In the genomic region with DNA sequence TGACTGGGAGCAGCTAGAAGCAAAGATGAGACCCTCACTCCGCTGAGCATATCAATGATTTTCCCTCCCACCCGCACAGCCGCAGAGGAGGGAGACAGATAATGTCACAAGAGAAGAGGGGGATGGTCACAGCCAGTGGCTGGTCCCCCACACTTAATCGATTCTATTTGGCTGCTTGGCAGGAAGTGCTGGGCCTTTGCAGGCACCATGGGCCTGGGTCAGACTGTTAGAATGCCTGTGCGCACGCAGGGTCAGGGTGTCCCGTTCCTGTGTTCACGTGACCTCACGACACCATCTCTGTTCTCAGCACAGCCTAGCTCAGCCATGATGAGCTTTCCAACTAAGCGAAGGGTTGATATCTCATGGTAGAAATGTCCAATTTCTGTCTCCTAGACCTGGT, we compare ENCODE assay signal across 21 cellular contexts.
"Had no signal": no experiment of that assay in that cellular context is flagged by ENCODE, and none has a peak within 500 bp of the region (broad histone marks: within the 10 kb centered on the region; RNA-seq: fewer than 3 reads in every experiment).

No MANE protein-coding gene starts in this region.

- H3K9me3 ChIP-seq: psoas muscle, right lobe of liver, stomach, testis, thyroid gland, transverse colon, upper lobe of left lung, vagina had no signal

- H3K4me3 ChIP-seq: psoas muscle, right lobe of liver, smooth muscle cell, stomach, testis, thyroid gland, transverse colon, upper lobe of left lung, vagina had no signal

- H3K27me3 ChIP-seq: right lobe of liver, testis, thyroid gland, transverse colon, upper lobe of left lung, vagina had no signal

- H3K9ac ChIP-seq: parathyroid adenoma had no signal

- ATAC-seq: left lobe of liver; naive thymus-derived CD8-positive, alpha-beta T cell; right lobe of liver; stimulated activated naive B cell treated with anti-CD40 and anti-IgM and Interleukin-4, amounts not matched to agents 10 μg/mL and 1 μg/mL and 100 μg/mL, for 72 hours; stimulated activated naive CD8-positive, alpha-beta T cell treated with anti-CD3 and anti-CD28 coated beads, Interleukin-15, Interleukin-2, amounts not matched to agents 100 U/mL and 50 U/mL, for 24 hours had no signal

- H3K4me2 ChIP-seq: smooth muscle cell had no signal

- H3K4me1 ChIP-seq: parathyroid adenoma, psoas muscle, right lobe of liver, stomach, testis, thyroid gland, transverse colon, upper lobe of left lung, vagina had no signal

- H3K79me2 ChIP-seq: parathyroid adenoma had no signal

- H3K36me3 ChIP-seq: right lobe of liver, stomach, thyroid gland, transverse colon, upper lobe of left lung, vagina had no signal

- H3K27ac ChIP-seq: parathyroid adenoma, psoas muscle, right lobe of liver, stomach, testis, thyroid gland, transverse colon, upper lobe of left lung, vagina had no signal

- DNase-seq: hypothalamus; immature natural killer cell; naive thymus-derived CD8-positive, alpha-beta T cell; nucleus accumbens; psoas muscle; right lobe of liver; stimulated activated CD4-positive, alpha-beta T cell treated with anti-CD3 and anti-CD28 coated beads, Interleukin-12 subunit alpha, Interleukin-12 subunit beta, amount 100 ng/mL, for 4 hours; stimulated activated CD4-positive, alpha-beta T cell treated with anti-CD3 and anti-CD28 coated beads, Interleukin-15, amount 100 ng/mL, for 24 hours; stimulated activated CD4-positive, alpha-beta T cell treated with anti-CD3 and anti-CD28 coated beads, Interleukin-2, amount 100 ng/mL, for 24 hours; stimulated activated CD4-positive, alpha-beta T cell treated with anti-CD3 and anti-CD28 coated beads, Interleukin-4, amount 100 ng/mL, for 1 hour; stimulated activated naive B cell treated with anti-CD40 and anti-IgM and Interleukin-4, amounts not matched to agents 10 μg/mL and 1 μg/mL and 100 μg/mL, for 72 hours; stimulated activated naive CD8-positive, alpha-beta T cell treated with anti-CD3 and anti-CD28 coated beads, Interleukin-15, Interleukin-2, amounts not matched to agents 100 U/mL and 50 U/mL, for 24 hours; stomach; testis; thyroid gland; transverse colon had no signal

- H2AFZ ChIP-seq: parathyroid adenoma had no signal
